2 cellular contexts compared by ENCODE assay signal in the genomic region with DNA sequence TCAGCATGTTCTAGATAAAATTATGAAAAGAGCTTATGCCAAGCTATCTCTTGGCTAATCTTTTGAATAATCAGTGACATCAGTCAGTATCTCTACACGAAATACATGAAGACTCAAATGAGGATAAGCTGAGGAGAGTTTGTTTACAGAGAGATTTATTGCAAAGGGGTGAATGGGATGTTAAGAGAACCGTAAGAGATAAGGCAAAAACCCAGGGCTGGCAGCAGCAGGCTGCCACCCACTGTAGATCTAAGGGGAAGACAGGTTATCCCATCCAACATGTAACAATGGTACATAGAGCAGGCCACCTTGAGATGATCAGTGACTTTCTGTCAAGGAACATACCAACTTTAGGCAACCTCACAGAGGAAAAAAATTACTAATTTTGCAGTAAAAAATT.
TF ChIP-seq lines count a peak whose summit lies in the region.

No MANE protein-coding gene starts in this region.

TF ChIP-seq in liver, 16 proteins besides CTCF, POLR2A, EP300 and RAD21:
- TF ChIP-seq FOXA2 (IDR thresholded peaks at IDR 0.05): no peak
- TF ChIP-seq, protein P1, sequence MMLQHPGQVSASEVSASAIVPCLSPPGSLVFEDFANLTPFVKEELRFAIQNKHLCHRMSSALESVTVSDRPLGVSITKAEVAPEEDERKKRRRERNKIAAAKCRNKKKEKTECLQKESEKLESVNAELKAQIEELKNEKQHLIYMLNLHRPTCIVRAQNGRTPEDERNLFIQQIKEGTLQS (IDR thresholded peaks at IDR 0.05): no peak
- TF ChIP-seq NR2F2 (IDR thresholded peaks at IDR 0.05): no peak
- TF ChIP-seq, protein P2, sequence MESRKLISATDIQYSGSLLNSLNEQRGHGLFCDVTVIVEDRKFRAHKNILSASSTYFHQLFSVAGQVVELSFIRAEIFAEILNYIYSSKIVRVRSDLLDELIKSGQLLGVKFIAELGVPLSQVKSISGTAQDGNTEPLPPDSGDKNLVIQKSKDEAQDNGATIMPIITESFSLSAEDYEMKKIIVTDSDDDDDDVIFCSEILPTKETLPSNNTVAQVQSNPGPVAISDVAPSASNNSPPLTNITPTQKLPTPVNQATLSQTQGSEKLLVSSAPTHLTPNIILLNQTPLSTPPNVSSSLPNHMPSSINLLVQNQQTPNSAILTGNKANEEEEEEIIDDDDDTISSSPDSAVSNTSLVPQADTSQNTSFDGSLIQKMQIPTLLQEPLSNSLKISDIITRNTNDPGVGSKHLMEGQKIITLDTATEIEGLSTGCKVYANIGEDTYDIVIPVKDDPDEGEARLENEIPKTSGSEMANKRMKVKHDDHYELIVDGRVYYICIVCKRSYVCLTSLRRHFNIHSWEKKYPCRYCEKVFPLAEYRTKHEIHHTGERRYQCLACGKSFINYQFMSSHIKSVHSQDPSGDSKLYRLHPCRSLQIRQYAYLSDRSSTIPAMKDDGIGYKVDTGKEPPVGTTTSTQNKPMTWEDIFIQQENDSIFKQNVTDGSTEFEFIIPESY (IDR thresholded peaks at IDR 0.05): no peak
- TF ChIP-seq GABPA (IDR thresholded peaks at IDR 0.05 in 1 of 2, conservative IDR thresholded peaks at IDR 0.05 in 1 of 2): no peak
- TF ChIP-seq TAF1 (conservative IDR thresholded peaks at IDR 0.05): no peak
- no peak for TF ChIP-seq RXRA (IDR thresholded peaks at IDR 0.05)
- TF ChIP-seq SP1 (IDR thresholded peaks at IDR 0.05): no peak
- no peak for TF ChIP-seq EGR1 (IDR thresholded peaks at IDR 0.05; ENCODE audit: low read depth in 2 of 2)
- TF ChIP-seq, protein P3, sequence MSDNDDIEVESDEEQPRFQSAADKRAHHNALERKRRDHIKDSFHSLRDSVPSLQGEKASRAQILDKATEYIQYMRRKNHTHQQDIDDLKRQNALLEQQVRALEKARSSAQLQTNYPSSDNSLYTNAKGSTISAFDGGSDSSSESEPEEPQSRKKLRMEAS (IDR thresholded peaks at IDR 0.05): no peak
- TF ChIP-seq YY1 (IDR thresholded peaks at IDR 0.05): no peak
- no peak for TF ChIP-seq HNF4A (conservative IDR thresholded peaks at IDR 0.05)
- TF ChIP-seq JUND (IDR thresholded peaks at IDR 0.05): no peak
- TF ChIP-seq, protein P4, sequence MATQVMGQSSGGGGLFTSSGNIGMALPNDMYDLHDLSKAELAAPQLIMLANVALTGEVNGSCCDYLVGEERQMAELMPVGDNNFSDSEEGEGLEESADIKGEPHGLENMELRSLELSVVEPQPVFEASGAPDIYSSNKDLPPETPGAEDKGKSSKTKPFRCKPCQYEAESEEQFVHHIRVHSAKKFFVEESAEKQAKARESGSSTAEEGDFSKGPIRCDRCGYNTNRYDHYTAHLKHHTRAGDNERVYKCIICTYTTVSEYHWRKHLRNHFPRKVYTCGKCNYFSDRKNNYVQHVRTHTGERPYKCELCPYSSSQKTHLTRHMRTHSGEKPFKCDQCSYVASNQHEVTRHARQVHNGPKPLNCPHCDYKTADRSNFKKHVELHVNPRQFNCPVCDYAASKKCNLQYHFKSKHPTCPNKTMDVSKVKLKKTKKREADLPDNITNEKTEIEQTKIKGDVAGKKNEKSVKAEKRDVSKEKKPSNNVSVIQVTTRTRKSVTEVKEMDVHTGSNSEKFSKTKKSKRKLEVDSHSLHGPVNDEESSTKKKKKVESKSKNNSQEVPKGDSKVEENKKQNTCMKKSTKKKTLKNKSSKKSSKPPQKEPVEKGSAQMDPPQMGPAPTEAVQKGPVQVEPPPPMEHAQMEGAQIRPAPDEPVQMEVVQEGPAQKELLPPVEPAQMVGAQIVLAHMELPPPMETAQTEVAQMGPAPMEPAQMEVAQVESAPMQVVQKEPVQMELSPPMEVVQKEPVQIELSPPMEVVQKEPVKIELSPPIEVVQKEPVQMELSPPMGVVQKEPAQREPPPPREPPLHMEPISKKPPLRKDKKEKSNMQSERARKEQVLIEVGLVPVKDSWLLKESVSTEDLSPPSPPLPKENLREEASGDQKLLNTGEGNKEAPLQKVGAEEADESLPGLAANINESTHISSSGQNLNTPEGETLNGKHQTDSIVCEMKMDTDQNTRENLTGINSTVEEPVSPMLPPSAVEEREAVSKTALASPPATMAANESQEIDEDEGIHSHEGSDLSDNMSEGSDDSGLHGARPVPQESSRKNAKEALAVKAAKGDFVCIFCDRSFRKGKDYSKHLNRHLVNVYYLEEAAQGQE (IDR thresholded peaks at IDR 0.05): no peak
TF ChIP-seq in liver: peak in this region for 0.

TF ChIP-seq in HepG2, 621 proteins besides CTCF, POLR2A, EP300 and RAD21:
- TF ChIP-seq DNMT3B (CRISPR knock-in tag; conservative IDR thresholded peaks at IDR 0.05) (no peak), SMARCE1 (IDR thresholded peaks at IDR 0.05; ENCODE audit: borderline replicate concordance) (no peak), PHB2 (IDR thresholded peaks at IDR 0.05; ENCODE audit: partially characterized antibody) (no peak)
- TF ChIP-seq, protein P5, sequence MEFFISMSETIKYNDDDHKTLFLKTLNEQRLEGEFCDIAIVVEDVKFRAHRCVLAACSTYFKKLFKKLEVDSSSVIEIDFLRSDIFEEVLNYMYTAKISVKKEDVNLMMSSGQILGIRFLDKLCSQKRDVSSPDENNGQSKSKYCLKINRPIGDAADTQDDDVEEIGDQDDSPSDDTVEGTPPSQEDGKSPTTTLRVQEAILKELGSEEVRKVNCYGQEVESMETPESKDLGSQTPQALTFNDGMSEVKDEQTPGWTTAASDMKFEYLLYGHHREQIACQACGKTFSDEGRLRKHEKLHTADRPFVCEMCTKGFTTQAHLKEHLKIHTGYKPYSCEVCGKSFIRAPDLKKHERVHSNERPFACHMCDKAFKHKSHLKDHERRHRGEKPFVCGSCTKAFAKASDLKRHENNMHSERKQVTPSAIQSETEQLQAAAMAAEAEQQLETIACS (CRISPR knock-in tag; IDR thresholded peaks at IDR 0.05): no peak
